ENCODE assay signal across 16 cellular contexts in genomic region chr12:906077-906585, GRCh38. TPM values are rescaled to one million over a fixed set of nuclear protein-coding genes. Genes with fewer than 3 reads are reported as not detected.
DNase-seq lines count a peak whose midpoint lies in the region; ATAC-seq and TF ChIP-seq lines count a peak whose summit lies in the region.
"Had no signal": no experiment of that assay in that cellular context is flagged by ENCODE, and none has a peak within 500 bp of the region (broad histone marks: within the 10 kb centered on the region; RNA-seq: fewer than 3 reads in every experiment).

No MANE protein-coding gene starts in this region.

- ATAC-seq in effector memory CD8-positive, alpha-beta T cell (replicated peaks): peak; percentile 34
- ATAC-seq in HG02884 (IDR thresholded peaks at IDR 0.05; ENCODE audit: unreplicated experiment): no peak

- H3K4me1 ChIP-seq in BLaER1 treated with 17β-estradiol and CSF1 and Interleukin-3, amounts not matched to agents 10 nM and 100 nM: peaks cover 55 to 72% (median 68%) of the 10 kb centered on the region in 10 experiments
- no peaks in the 10 kb centered on the region for H3K4me1 ChIP-seq in adrenal gland (replicated peaks in 1 of 2)

- peaks cover 16% of the 10 kb centered on the region for H3K4me1 Mint-ChIP-seq in T-helper 2 cell treated with Interferon-gamma antibody and Interleukin-4, amounts not matched to agents 5 μg/mL and 100 μg/mL, for 36 hours (ENCODE audit: low read depth)
- H3K4me1 Mint-ChIP-seq in effector memory CD8-positive, alpha-beta T cell (ENCODE audit: low read depth in 2 of 2): peaks cover 11 to 28% of the 10 kb centered on the region in 2 donors

- peak overlapping the region in 10 of 11 experiments; percentile 56 to 85 (median 78); a peak in 19 of 22 replicates for H3K27ac ChIP-seq in BLaER1 treated with 17β-estradiol and CSF1 and Interleukin-3, amounts not matched to agents 10 nM and 100 nM
- no peak overlapping the region for H3K27ac ChIP-seq in adrenal gland
- H3K27ac ChIP-seq: hepatocyte, tibial artery had no signal

- peak overlapping the region in 10 of 11 experiments; percentile 39 to 77 (median 65); a peak in 18 of 22 replicates for H3K9ac ChIP-seq in BLaER1 treated with 17β-estradiol and CSF1 and Interleukin-3, amounts not matched to agents 10 nM and 100 nM

- WGBS in adrenal gland, 4 donors: 87 to 93% (median 89%) methylated on average over 9 of the region's 9 CpGs

- TF ChIP-seq CTCF in adrenal gland (IDR thresholded peaks at IDR 0.05): no peak

- peaks cover 71 to 95% (median 83%) of the 10 kb centered on the region in 11 experiments for H3K36me3 ChIP-seq in BLaER1 treated with 17β-estradiol and CSF1 and Interleukin-3, amounts not matched to agents 10 nM and 100 nM
- H3K36me3 ChIP-seq in adrenal gland (replicated peaks in 1 of 2): peaks cover 0 to 91% of the 10 kb centered on the region in 2 donors

- DNase-seq in GF-D8 (lab: John Stamatoyannopoulos, UW): peak; percentile 26
- no peak for DNase-seq in T-helper 2 cell treated with Interferon-gamma antibody and Interleukin-4, amounts not matched to agents 5 μg/mL and 100 μg/mL, for 36 hours (ENCODE audit: low spot score)
- DNase-seq in effector memory CD8-positive, alpha-beta T cell: no peak
- no peak for DNase-seq in adrenal gland
- DNase-seq in NCI-H2029 treated with DMSO at 0.1 percent for 48 hours (lab: John Stamatoyannopoulos, UW): no peak
- DNase-seq in DMS79 (lab: John Stamatoyannopoulos, UW): no peak
- DNase-seq: activated B cell treated with CpG ODN at 0.5 μM for 24 hours; activated T-cell treated with anti-CD3 and anti-CD28 coated beads, Interleukin-2, amount 50 U/mL, for 1 hour; H9; kidney glomerular epithelial cell; NCI-H1048; stimulated activated CD4-positive, alpha-beta T cell treated with anti-CD3 and anti-CD28 coated beads, Interleukin-2, amount 100 ng/mL, for 48 hours; tibial artery had no signal

- no peaks in the 10 kb centered on the region for H3K27me3 ChIP-seq in BLaER1 treated with 17β-estradiol and CSF1 and Interleukin-3, amounts not matched to agents 10 nM and 100 nM
- H3K27me3 ChIP-seq in adrenal gland: no peaks in the 10 kb centered on the region
- H3K27me3 ChIP-seq: hepatocyte, tibial artery had no signal

- no peaks in the 10 kb centered on the region for H3K9me3 Mint-ChIP-seq in T-helper 2 cell treated with Interferon-gamma antibody and Interleukin-4, amounts not matched to agents 5 μg/mL and 100 μg/mL, for 36 hours
- no peaks in the 10 kb centered on the region for H3K9me3 Mint-ChIP-seq in effector memory CD8-positive, alpha-beta T cell
- H3K9me3 Mint-ChIP-seq: activated B cell treated with CpG ODN at 0.5 μM for 24 hours, H9 had no signal

- peak overlapping the region; percentile 8 for H3K4me3 Mint-ChIP-seq in T-helper 2 cell treated with Interferon-gamma antibody and Interleukin-4, amounts not matched to agents 5 μg/mL and 100 μg/mL, for 36 hours
- H3K4me3 Mint-ChIP-seq in effector memory CD8-positive, alpha-beta T cell: peak overlapping the region in 1 of 2 donors; percentile 37
- H3K4me3 Mint-ChIP-seq: activated B cell treated with CpG ODN at 0.5 μM for 24 hours, H9 had no signal

- no peaks in the 10 kb centered on the region for H3K9me3 ChIP-seq in BLaER1 treated with 17β-estradiol and CSF1 and Interleukin-3, amounts not matched to agents 10 nM and 100 nM (replicated peaks in 1 of 11)
- H3K9me3 ChIP-seq in adrenal gland (replicated peaks in 1 of 3): no peaks in the 10 kb centered on the region
- H3K9me3 ChIP-seq: tibial artery had no signal

- peaks cover 72% of the 10 kb centered on the region for H3K36me3 Mint-ChIP-seq in T-helper 2 cell treated with Interferon-gamma antibody and Interleukin-4, amounts not matched to agents 5 μg/mL and 100 μg/mL, for 36 hours (ENCODE audit: low read depth)
- H3K36me3 Mint-ChIP-seq in effector memory CD8-positive, alpha-beta T cell (ENCODE audit: insufficient read depth): peaks cover 66% of the 10 kb centered on the region

- no peak for TF ChIP-seq POLR2A in adrenal gland (IDR thresholded peaks at IDR 0.05)

- peak overlapping the region in 9 of 10 experiments; percentile 4 to 46 (median 26); a peak in 10 of 20 replicates for H3K4me3 ChIP-seq in BLaER1 treated with 17β-estradiol and CSF1 and Interleukin-3, amounts not matched to agents 10 nM and 100 nM
- no peak overlapping the region for H3K4me3 ChIP-seq in adrenal gland
- H3K4me3 ChIP-seq: hepatocyte, tibial artery had no signal

- intact Hi-C loops in adrenal gland (cut with DNase I): no loop called here

- H3K4me2 ChIP-seq in BLaER1 treated with 17β-estradiol and CSF1 and Interleukin-3, amounts not matched to agents 10 nM and 100 nM: peak overlapping the region; percentile 82 to 94 (median 88)
- H3K4me2 ChIP-seq: hepatocyte had no signal

- peaks cover 0 to 98% (median 26%) of the 10 kb centered on the region in 11 experiments; a peak in 18 of 22 replicates for H4K20me1 ChIP-seq in BLaER1 treated with 17β-estradiol and CSF1 and Interleukin-3, amounts not matched to agents 10 nM and 100 nM

- peak overlapping the region; percentile 66 for H3K27ac Mint-ChIP-seq in T-helper 2 cell treated with Interferon-gamma antibody and Interleukin-4, amounts not matched to agents 5 μg/mL and 100 μg/mL, for 36 hours
- peak overlapping the region; percentile 26 to 36 for H3K27ac Mint-ChIP-seq in effector memory CD8-positive, alpha-beta T cell
- H3K27ac Mint-ChIP-seq: activated B cell treated with CpG ODN at 0.5 μM for 24 hours had no signal

- H3K27me3 Mint-ChIP-seq in T-helper 2 cell treated with Interferon-gamma antibody and Interleukin-4, amounts not matched to agents 5 μg/mL and 100 μg/mL, for 36 hours (ENCODE audit: low read depth): no peaks in the 10 kb centered on the region
- no peaks in the 10 kb centered on the region for H3K27me3 Mint-ChIP-seq in effector memory CD8-positive, alpha-beta T cell
- H3K27me3 Mint-ChIP-seq: activated B cell treated with CpG ODN at 0.5 μM for 24 hours had no signal

RNA-seq across cellular contexts. Expression of gene RAD52, which starts 43.4 kb away (rescaled TPM):
- 10 to 100 TPM in 4 of 8 donors, 1 to 10 TPM in 4; 5.5 to 22.6 (median 10.2) TPM for total RNA-seq in adrenal gland
- polyA plus RNA-seq in adrenal gland: 10 to 100 TPM; 10.4 to 14.5 (median 11.8) TPM

Comparison
In these comparisons a context has a peak if more than half of its experiments do, and no peak if none do; other contexts are left out.
1. H3K27ac ChIP-seq: peak in BLaER1 treated with 17β-estradiol and CSF1 and Interleukin-3, amounts not matched to agents 10 nM and 100 nM (10 of 11); none in adrenal gland (0 of 5).
2. H3K4me3 ChIP-seq: peak in BLaER1 treated with 17β-estradiol and CSF1 and Interleukin-3, amounts not matched to agents 10 nM and 100 nM (9 of 10); none in adrenal gland (0 of 4).